11 cellular contexts compared by ENCODE assay signal in the genomic region with DNA sequence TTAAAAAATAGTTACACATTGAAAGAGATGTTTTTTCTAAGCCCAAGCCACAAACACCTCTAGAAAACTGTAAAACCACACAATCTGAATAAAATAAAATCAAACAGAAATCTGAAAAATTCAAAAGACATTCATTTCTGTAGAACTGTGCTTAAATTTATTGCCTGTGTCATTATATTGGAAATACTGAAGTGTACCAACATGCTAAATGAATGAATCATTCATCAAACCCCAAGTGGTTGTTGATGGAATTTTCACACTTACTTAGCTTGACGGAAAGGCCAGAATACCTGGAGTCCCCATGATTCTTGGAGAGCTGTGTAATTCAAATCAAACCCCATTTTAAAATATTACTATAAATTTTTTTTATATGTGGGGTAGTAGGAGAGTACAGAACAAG. TPM values are rescaled to one million over a fixed set of nuclear protein-coding genes. Genes with fewer than 3 reads are reported as not detected.
DNase-seq lines count a peak whose midpoint lies in the region; ATAC-seq and TF ChIP-seq lines count a peak whose summit lies in the region.
"Had no signal": no experiment of that assay in that cellular context is flagged by ENCODE, and none has a peak within 500 bp of the region (broad histone marks: within the 10 kb centered on the region; RNA-seq: fewer than 3 reads in every experiment).

No MANE protein-coding gene starts in this region.

- H3K4me3 ChIP-seq in choroid plexus epithelial cell (ENCODE audit: low read depth, low read length) (no peak overlapping the region), neural progenitor cell (no peak overlapping the region), neuronal stem cell (ENCODE audit: low read length in 2 of 2) (no peak overlapping the region)

- no peak overlapping the region for H4K91ac ChIP-seq in neuronal stem cell (ENCODE audit: low read depth, low read length, poor library complexity)

- no peak for ATAC-seq in GM19023 (IDR thresholded peaks at IDR 0.05; ENCODE audit: unreplicated experiment)
- ATAC-seq: Panc1; stimulated activated memory B cell treated with anti-CD40 and anti-IgM and Interleukin-4, amounts not matched to agents 10 μg/mL and 1 μg/mL and 100 μg/mL, for 72 hours had no signal

- WGBS in neuronal stem cell (ENCODE audit: extremely low coverage in 2 of 2, insufficient read length in 2 of 2, insufficient replicate concordance in 1 of 2), 2 donors: no CpG with 5 or more reads among the region's 1 CpG

- H3K79me2 ChIP-seq in neural progenitor cell (ENCODE audit: low read depth): no peaks in the 10 kb centered on the region

- H2AK5ac ChIP-seq in neuronal stem cell (ENCODE audit: low read depth, low read length): no peak overlapping the region

- no peak overlapping the region for H4K8ac ChIP-seq in neuronal stem cell (ENCODE audit: low read depth, low read length)

- H2BK5ac ChIP-seq in neuronal stem cell (ENCODE audit: low read length): no peak overlapping the region

- peaks cover 87% of the 10 kb centered on the region for H3K27me3 ChIP-seq in neural progenitor cell
- no peaks in the 10 kb centered on the region for H3K27me3 ChIP-seq in neuronal stem cell (ENCODE audit: control insufficient read depth in 3 of 3, insufficient read depth in 3 of 3, low read depth in 1 of 3, low read length in 3 of 3)

- no peak overlapping the region for H3K27ac Mint-ChIP-seq in neural progenitor cell
- H3K27ac Mint-ChIP-seq: stimulated activated memory B cell treated with anti-CD40 and anti-IgM and Interleukin-4, amounts not matched to agents 10 μg/mL and 1 μg/mL and 100 μg/mL, for 72 hours had no signal

- H3K9me3 ChIP-seq in neural progenitor cell (ENCODE audit: low read depth) (no peaks in the 10 kb centered on the region), neuronal stem cell (replicated peaks in 1 of 2; ENCODE audit: control insufficient read depth in 2 of 2, insufficient read depth in 1 of 2, low read depth in 1 of 2, low read length in 2 of 2) (no peaks in the 10 kb centered on the region)

- no peak overlapping the region for H3K4ac ChIP-seq in neuronal stem cell (ENCODE audit: low read length)

- H2AFZ ChIP-seq in neural progenitor cell (replicated peaks) (no peak overlapping the region), neuronal stem cell (ENCODE audit: low read length) (no peak overlapping the region)

- H3K36me3 ChIP-seq in neural progenitor cell (no peaks in the 10 kb centered on the region), neuronal stem cell (replicated peaks in 1 of 2; ENCODE audit: control insufficient read depth in 2 of 2, insufficient read depth in 2 of 2, low read length in 2 of 2) (no peaks in the 10 kb centered on the region)

- peak overlapping the region; percentile 68 for H3K4me3 Mint-ChIP-seq in neural progenitor cell
- H3K4me3 Mint-ChIP-seq: stimulated activated memory B cell treated with anti-CD40 and anti-IgM and Interleukin-4, amounts not matched to agents 10 μg/mL and 1 μg/mL and 100 μg/mL, for 72 hours had no signal

- no peaks in the 10 kb centered on the region for H3K36me3 Mint-ChIP-seq in neural progenitor cell
- H3K36me3 Mint-ChIP-seq: stimulated activated memory B cell treated with anti-CD40 and anti-IgM and Interleukin-4, amounts not matched to agents 10 μg/mL and 1 μg/mL and 100 μg/mL, for 72 hours had no signal

- H3K27ac ChIP-seq in neural progenitor cell: no peak overlapping the region
- H3K27ac ChIP-seq in neuronal stem cell (replicated peaks; ENCODE audit: low read length): no peak overlapping the region

- H3K9ac ChIP-seq in neural progenitor cell (no peak overlapping the region), neuronal stem cell (ENCODE audit: low read depth, low read length, poor library complexity) (no peak overlapping the region)

- no peaks in the 10 kb centered on the region for H3K9me3 Mint-ChIP-seq in neural progenitor cell
- H3K9me3 Mint-ChIP-seq: stimulated activated memory B cell treated with anti-CD40 and anti-IgM and Interleukin-4, amounts not matched to agents 10 μg/mL and 1 μg/mL and 100 μg/mL, for 72 hours had no signal

- TF ChIP-seq CTCF in choroid plexus epithelial cell (conservative IDR thresholded peaks at IDR 0.05; ENCODE audit: low read depth, low read length): peak; percentile 35
- TF ChIP-seq CTCF in neural progenitor cell (IDR thresholded peaks at IDR 0.05): no peak

- peaks cover 11% of the 10 kb centered on the region for H3K4me1 ChIP-seq in neural progenitor cell
- peaks cover 12 to 37% of the 10 kb centered on the region in 2 donors for H3K4me1 ChIP-seq in neuronal stem cell (ENCODE audit: control insufficient read depth in 2 of 2, insufficient read depth in 1 of 2, low read depth in 1 of 2, low read length in 2 of 2)

- H3K4me1 Mint-ChIP-seq in neural progenitor cell: peaks cover 62% of the 10 kb centered on the region

- H3F3A ChIP-seq in neural progenitor cell (ENCODE audit: low read depth): peaks cover 26% of the 10 kb centered on the region

- no peak overlapping the region for H2BK15ac ChIP-seq in neuronal stem cell (ENCODE audit: low read length)

- no peak overlapping the region for H3K18ac ChIP-seq in neuronal stem cell (ENCODE audit: low read length)

- no peaks in the 10 kb centered on the region for H3K79me1 ChIP-seq in neuronal stem cell (ENCODE audit: low read depth, low read length)

- H3K4me2 ChIP-seq in neural progenitor cell: no peak overlapping the region
- H3K4me2 ChIP-seq in neuronal stem cell (ENCODE audit: insufficient read depth, low read length, poor library complexity, severe bottlenecking): no peak overlapping the region

- peaks cover 14% of the 10 kb centered on the region for H4K20me1 ChIP-seq in neural progenitor cell (ENCODE audit: low read depth)

- DNase-seq in Daoy (ENCODE audit: low read depth) (peak; percentile 43), NCI-H146 (lab: John Stamatoyannopoulos, UW) (peak; percentile 52), choroid plexus epithelial cell (ENCODE audit: low read depth) (peak; percentile 63), neural progenitor cell (ENCODE audit: low spot score) (no peak), NCI-H526 treated with DMSO at 0.1 percent for 48 hours (lab: John Stamatoyannopoulos, UW) (no peak), neuronal stem cell (ENCODE audit: low spot score) (no peak)
- DNase-seq in stimulated activated CD4-positive, alpha-beta T cell treated with anti-CD3 and anti-CD28 coated beads, Interleukin-4, amount 100 ng/mL, for 24 hours: no peak
- DNase-seq: nucleus accumbens had no signal

- no peak overlapping the region for H2BK12ac ChIP-seq in neuronal stem cell (ENCODE audit: low read length)

- H3K14ac ChIP-seq in neuronal stem cell (ENCODE audit: low read length): no peak overlapping the region

- peaks cover 2% of the 10 kb centered on the region for H3K27me3 Mint-ChIP-seq in neural progenitor cell (ENCODE audit: insufficient read depth, low read depth)

- no peak overlapping the region for H2BK120ac ChIP-seq in neuronal stem cell (ENCODE audit: low read depth, low read length)

- no peak overlapping the region for H3K23ac ChIP-seq in neuronal stem cell (ENCODE audit: low read depth, low read length, poor library complexity)

RNA-seq across cellular contexts. Expression of a gene that starts 2.7 kb away (rescaled TPM):
- total RNA-seq in Daoy (2014; rRNA removed; shearing (Covaris generic)): 22.6 and 24.1 TPM in 2 replicates
- total RNA-seq in neural progenitor cell (ENCODE audit: low replicate concordance): 1.0 and 1.2 TPM in 2 replicates
- polyA plus RNA-seq in neuronal stem cell (2013, experiment 1 of 2): 2.4 TPM
- polyA plus RNA-seq in neuronal stem cell (2013, experiment 2 of 2): 2.3 TPM

Comparison
In these comparisons a context has a peak if more than half of its experiments do, and no peak if none do; other contexts are left out.
1. DNase-seq: peak in Daoy (single experiment), NCI-H146 (single experiment) and choroid plexus epithelial cell (single experiment); none in neural progenitor cell (single experiment), NCI-H526 treated with DMSO at 0.1 percent for 48 hours (single experiment), stimulated activated CD4-positive, alpha-beta T cell treated with anti-CD3 and anti-CD28 coated beads, Interleukin-4, amount 100 ng/mL, for 24 hours (single experiment) and neuronal stem cell (single experiment).
2. RNA of a gene that starts 2.7 kb away (total RNA-seq): 22.6 to 24.1 TPM in Daoy; 1.0 to 1.2 TPM in neural progenitor cell; every median in the first group is over 10 times any median in the second.